In genomic region chr4:3524920-3525319, GRCh38 we compare ENCODE assay signal across 20 cellular contexts.
"Had no signal": no experiment of that assay in that cellular context is flagged by ENCODE, and none has a peak within 500 bp of the region (broad histone marks: within the 10 kb centered on the region; RNA-seq: fewer than 3 reads in every experiment).

No MANE protein-coding gene starts in this region.

- H3K4me3 Mint-ChIP-seq: activated CD4-positive, alpha-beta T cell treated with anti-CD3 and anti-CD28 coated beads, Interleukin-2, amount 10 ng/mL, durations not matched to agents 24 days and 14 days; activated T-cell treated with anti-CD3 and anti-CD28 coated beads, Interleukin-2, amount 50 U/mL, for 4 hours; central memory CD8-positive, alpha-beta T cell; stimulated activated effector memory CD8-positive, alpha-beta T cell treated with anti-CD3 and anti-CD28 coated beads, Interleukin-12 subunit alpha, Interleukin-12 subunit beta, amount 100 ng/mL, for 72 hours had no signal

- H3K27me3 ChIP-seq: brain microvascular endothelial cell, stomach, upper lobe of left lung had no signal

- H3K27me3 Mint-ChIP-seq: activated CD4-positive, alpha-beta T cell treated with anti-CD3 and anti-CD28 coated beads, Interleukin-2, amount 10 ng/mL, durations not matched to agents 24 days and 14 days; central memory CD8-positive, alpha-beta T cell had no signal

- H3K36me3 Mint-ChIP-seq: activated naive CD4-positive, alpha-beta T cell treated with anti-CD3 and anti-CD28 coated beads, Interleukin-2, amount 50 U/mL, for 72 hours had no signal

- H3K9me3 Mint-ChIP-seq: activated CD4-positive, alpha-beta T cell treated with anti-CD3 and anti-CD28 coated beads, Interleukin-2, amount 10 ng/mL, durations not matched to agents 24 days and 14 days; activated naive CD4-positive, alpha-beta T cell treated with anti-CD3 and anti-CD28 coated beads, Interleukin-2, amount 50 U/mL, for 72 hours; activated T-cell treated with anti-CD3 and anti-CD28 coated beads, Interleukin-2, amount 50 U/mL, for 4 hours; central memory CD8-positive, alpha-beta T cell; neural crest cell; stimulated activated effector memory CD8-positive, alpha-beta T cell treated with anti-CD3 and anti-CD28 coated beads, Interleukin-12 subunit alpha, Interleukin-12 subunit beta, amount 100 ng/mL, for 72 hours had no signal

- H3K9me3 ChIP-seq: psoas muscle, stomach, thoracic aorta, upper lobe of left lung had no signal

- H3K27ac Mint-ChIP-seq: activated CD4-positive, alpha-beta T cell treated with anti-CD3 and anti-CD28 coated beads, Interleukin-2, amount 10 ng/mL, durations not matched to agents 24 days and 14 days; stimulated activated effector memory CD8-positive, alpha-beta T cell treated with anti-CD3 and anti-CD28 coated beads, Interleukin-12 subunit alpha, Interleukin-12 subunit beta, amount 100 ng/mL, for 72 hours had no signal

- H3K4me2 ChIP-seq: smooth muscle cell had no signal

- ATAC-seq: activated naive CD4-positive, alpha-beta T cell treated with anti-CD3 and anti-CD28 coated beads, Interleukin-2, amount 50 U/mL, for 72 hours; activated T-cell treated with anti-CD3 and anti-CD28 coated beads, Interleukin-2, amount 50 U/mL, for 4 hours; esophagus mucosa; psoas muscle; right cardiac atrium; stimulated activated effector memory CD8-positive, alpha-beta T cell treated with anti-CD3 and anti-CD28 coated beads, Interleukin-12 subunit alpha, Interleukin-12 subunit beta, amount 100 ng/mL, for 72 hours had no signal

- H3K4me3 ChIP-seq: lung, psoas muscle, smooth muscle cell, stomach, thoracic aorta, upper lobe of left lung had no signal

- DNase-seq: activated CD4-positive, alpha-beta T cell treated with anti-CD3 and anti-CD28 coated beads, Interleukin-2, amount 10 ng/mL, durations not matched to agents 24 days and 14 days; activated CD8-positive, alpha-beta memory T cell treated with anti-CD3 and anti-CD28 coated beads, Interleukin-2, amount 50 U/mL, for 4 hours; activated T-cell treated with anti-CD3 and anti-CD28 coated beads, Interleukin-2, amount 50 U/mL, for 4 hours; amygdala; brain microvascular endothelial cell; effector CD4-positive, alpha-beta T cell; stimulated activated CD4-positive, alpha-beta T cell treated with anti-CD3 and anti-CD28 coated beads, Interleukin-4, amount 100 ng/mL, for 24 hours; stomach; T1000 had no signal

- H3K27ac ChIP-seq: brain microvascular endothelial cell, psoas muscle, stomach, thoracic aorta, upper lobe of left lung had no signal
